24 cellular contexts compared by ENCODE assay signal in the genomic region with DNA sequence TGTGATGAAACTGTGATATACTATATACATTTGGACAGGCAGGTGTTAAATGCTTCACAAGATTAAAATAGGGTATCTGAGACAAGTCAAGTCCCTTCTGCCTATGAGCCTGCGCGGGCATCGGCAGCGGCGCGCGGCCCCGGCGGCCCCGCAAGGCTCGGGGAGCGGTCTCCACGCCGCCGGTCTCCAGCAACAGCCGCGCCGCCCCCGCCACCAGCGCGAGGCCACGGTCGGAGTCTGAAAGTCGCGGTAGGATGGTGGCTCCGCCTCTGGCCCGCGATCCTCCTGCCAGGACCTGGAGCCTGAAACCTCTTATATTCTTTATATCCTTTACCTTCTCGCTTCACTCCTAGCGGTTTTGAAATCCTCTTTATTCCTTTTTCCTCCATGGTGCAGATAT.
"Had no signal": no experiment of that assay in that cellular context is flagged by ENCODE, and none has a peak within 500 bp of the region (broad histone marks: within the 10 kb centered on the region; RNA-seq: fewer than 3 reads in every experiment).

No MANE protein-coding gene starts in this region.

- H3K27ac ChIP-seq: heart left ventricle, left lung, lower lobe of right lung, parathyroid adenoma, psoas muscle, spleen, stomach had no signal

- H3K4me3 Mint-ChIP-seq: naive thymus-derived CD4-positive, alpha-beta T cell; nephron progenitor cell; type B pancreatic cell had no signal

- H3K9me3 ChIP-seq: heart left ventricle, left lung, lower lobe of right lung, psoas muscle, spleen, stomach had no signal

- H3K79me2 ChIP-seq: parathyroid adenoma had no signal

- H3K9me3 Mint-ChIP-seq: nephron progenitor cell, type B pancreatic cell had no signal

- H3K27ac Mint-ChIP-seq: naive thymus-derived CD4-positive, alpha-beta T cell; nephron progenitor cell; type B pancreatic cell had no signal

- H3K4me1 ChIP-seq: heart left ventricle, left lung, lower lobe of right lung, parathyroid adenoma, psoas muscle, spleen, stomach had no signal

- H3K27me3 Mint-ChIP-seq: naive thymus-derived CD4-positive, alpha-beta T cell; type B pancreatic cell had no signal

- DNase-seq: cortex of kidney; effector memory CD4-positive, alpha-beta T cell; heart left ventricle; hippocampal formation; lower lobe of right lung; mesenchymal stem cell; naive thymus-derived CD4-positive, alpha-beta T cell; nephron progenitor cell; psoas muscle; spleen; stimulated activated CD4-positive, alpha-beta T cell treated with anti-CD3 and anti-CD28 coated beads, Interleukin-15, amount 100 ng/mL, for 24 hours; stimulated activated CD4-positive, alpha-beta T cell treated with anti-CD3 and anti-CD28 coated beads, Interleukin-1b, Interleukin-23, amount 100 ng/mL, for 48 hours; stimulated activated CD4-positive, alpha-beta T cell treated with anti-CD3 and anti-CD28 coated beads, Interleukin-4, amount 100 ng/mL, for 4 hours; stimulated activated naive CD4-positive, alpha-beta T cell; stomach; substantia nigra had no signal

- H3K27me3 ChIP-seq: heart left ventricle, left lung, spleen, stomach had no signal

- H3K9ac ChIP-seq: parathyroid adenoma had no signal

- ATAC-seq: esophagus mucosa; heart left ventricle; left lung; lower lobe of right lung; naive thymus-derived CD4-positive, alpha-beta T cell; psoas muscle; sciatic nerve had no signal

- H2AFZ ChIP-seq: parathyroid adenoma had no signal

- FAIRE-seq: endometrium, frontal cortex, urothelium cell line had no signal

- H3K4me3 ChIP-seq: heart left ventricle, left lung, lower lobe of right lung, psoas muscle, spleen, stomach had no signal
